In the genomic region with DNA sequence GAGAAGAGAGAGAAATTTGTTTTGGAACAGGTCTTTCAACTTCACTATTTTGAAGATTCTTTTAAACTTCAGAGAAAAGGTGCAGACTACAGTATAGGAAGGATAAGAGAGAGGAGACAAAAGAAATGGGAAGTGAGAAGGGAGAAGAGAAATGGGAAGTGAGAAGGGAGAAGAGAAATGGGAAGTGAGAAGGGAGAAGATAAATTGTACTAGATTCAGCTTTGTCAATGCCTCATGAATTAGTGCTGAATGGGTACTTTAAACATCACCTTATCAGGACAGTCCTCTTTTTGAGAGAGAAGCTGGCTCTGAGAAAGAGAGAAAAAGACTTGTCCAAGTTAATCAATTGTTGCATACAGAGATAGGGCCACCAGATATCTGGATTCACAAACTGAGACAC, we compare ENCODE assay signal across 9 cellular contexts. TPM values are rescaled to one million over a fixed set of nuclear protein-coding genes. Genes with fewer than 3 reads are reported as not detected.
A peak's percentile ranks its signal among the peaks of the same experiment; 100 is the strongest.
DNase-seq lines count a peak whose midpoint lies in the region; ATAC-seq and TF ChIP-seq lines count a peak whose summit lies in the region.
"Had no signal": no experiment of that assay in that cellular context is flagged by ENCODE, and none has a peak within 500 bp of the region (broad histone marks: within the 10 kb centered on the region; RNA-seq: fewer than 3 reads in every experiment).

No MANE protein-coding gene starts in this region.

- TSS peak; percentile 25 for BruUV-seq in mammary epithelial cell (replicated peaks; lab: Mats Ljungman, UMichigan)

- peak overlapping the region; percentile 93 for H3K27ac ChIP-seq in mammary epithelial cell (ENCODE audit: insufficient read depth, low read depth, low read length)
- H3K27ac ChIP-seq: neutrophil had no signal

- H3K36me3 Mint-ChIP-seq in natural killer cell = peaks cover 10% of the 10 kb centered on the region

- CTCF ChIA-PET in mammary epithelial cell (lab: Charles Lee; ENCODE audit: low non-redundant PET) = interaction anchor here (0.6 kb wide), 1 partner anchor 211 kb away, joined by 3 read pairs; no protein-coding TSS in a partner anchor

- dilution Hi-C loops in mammary epithelial cell (cut with HindIII; ENCODE audit: low sequenced_read_pairs) = no loop called here

- peak overlapping the region; percentile 29 for H3K4me3 Mint-ChIP-seq in natural killer cell

- H3K4me1 ChIP-seq in mammary epithelial cell (ENCODE audit: insufficient read depth, low read length) = peaks cover 53% of the 10 kb centered on the region

- no peaks in the 10 kb centered on the region for H3K36me3 ChIP-seq in mammary epithelial cell (ENCODE audit: insufficient read depth, low read length)
- H3K36me3 ChIP-seq: neutrophil had no signal

- peaks cover 0 to 2% of the 10 kb centered on the region in 2 donors for H3K9me3 Mint-ChIP-seq in natural killer cell

- H3K4me1 Mint-ChIP-seq in natural killer cell = peaks cover 4 to 8% of the 10 kb centered on the region in 2 donors

- peaks cover 16 to 30% of the 10 kb centered on the region in 2 donors for H3K27me3 Mint-ChIP-seq in natural killer cell (ENCODE audit: low read depth in 2 of 2)

- no peaks in the 10 kb centered on the region for H3K9me3 ChIP-seq in mammary epithelial cell (replicated peaks; ENCODE audit: insufficient read depth, low read length)
- H3K9me3 ChIP-seq: neutrophil had no signal

- in situ Hi-C loops in mammary epithelial cell (cut with MboI; ENCODE audit: low sequenced_read_pairs in 2 of 2) = loop anchor here (5.0 to 10.0 kb wide), 2 partner anchors 75 to 78 kb away; no protein-coding TSS in a partner anchor

- H3K27ac Mint-ChIP-seq in natural killer cell = no peak overlapping the region

- intact Hi-C loops in mammary epithelial cell (cut with micrococcal nuclease) (loop anchor here (1.0 to 10.0 kb wide), 11 partner anchors 35 to 323 kb away; partner anchors contain the start of gene CLDN1), natural killer cell (cut with micrococcal nuclease) (no loop called here)

- no peaks in the 10 kb centered on the region for H4K20me1 ChIP-seq in mammary epithelial cell (ENCODE audit: insufficient read depth, low read length)

- peak overlapping the region; percentile 85 for H3K9ac ChIP-seq in mammary epithelial cell (ENCODE audit: insufficient read depth, low read length)

- DNase-seq in mammary epithelial cell (no peak), natural killer cell (no peak), germinal center (ENCODE audit: low spot score) (no peak), cerebellar cortex (ENCODE audit: low spot score) (no peak), SHP77 treated with DMSO at 0.1 percent for 48 hours (lab: John Stamatoyannopoulos, UW) (no peak)
- DNase-seq in activated CD4-positive, alpha-beta T cell treated with anti-CD3 and anti-CD28 coated beads, Interleukin-2, amount 50 U/mL, for 1 hour = no peak

- no peaks in the 10 kb centered on the region for H3K27me3 ChIP-seq in mammary epithelial cell (ENCODE audit: insufficient read depth, low read length)

- TF ChIP-seq CTCF in mammary epithelial cell (conservative IDR thresholded peaks at IDR 0.05 in 1 of 2, IDR thresholded peaks at IDR 0.05 in 1 of 2; ENCODE audit: extremely low read depth in 1 of 2, insufficient read depth in 1 of 2, low read depth in 1 of 2, low read length in 2 of 2) (no peak), natural killer cell (IDR thresholded peaks at IDR 0.05) (no peak)

- H3K79me2 ChIP-seq in mammary epithelial cell (ENCODE audit: insufficient read depth, low read length) = peaks cover 63% of the 10 kb centered on the region

- peak overlapping the region; percentile 70 for H2AFZ ChIP-seq in mammary epithelial cell (ENCODE audit: low read depth, low read length)

- peak overlapping the region; percentile 70 for H3K4me2 ChIP-seq in mammary epithelial cell (ENCODE audit: insufficient read depth, low read depth, low read length)

- H3K4me3 ChIP-seq in mammary epithelial cell (replicated peaks in 1 of 3; ENCODE audit: insufficient read depth in 1 of 3, low read depth in 2 of 3, low read length in 3 of 3) = peak overlapping the region; percentile 85 to 90 (median 90)

- ATAC-seq in GM18868 (IDR thresholded peaks at IDR 0.05; ENCODE audit: unreplicated experiment) (peak; percentile 23), HG03103 (IDR thresholded peaks at IDR 0.05; ENCODE audit: low read depth, unreplicated experiment) (peak; percentile 34), natural killer cell (no peak)

RNA-seq across cellular contexts. Expression of gene P3H2, which starts 1.0 kb away (rescaled TPM):
- 100 to 1,000 TPM in 1 of 2 donors, 10 to 100 TPM in 1; 71.2 to 181 TPM for total RNA-seq in mammary epithelial cell
- polyA plus RNA-seq in mammary epithelial cell = 150 TPM
- polyA minus RNA-seq in mammary epithelial cell = 188 TPM
- total RNA-seq in natural killer cell = 1 to 10 TPM in 1 of 3 donors, under 1 TPM in 2; 0.43 to 1.0 (median 0.64) TPM

Comparison
In these comparisons a context has a peak if more than half of its experiments do, and no peak if none do; other contexts are left out.
1. ATAC-seq: peak in GM18868 (single experiment) and HG03103 (single experiment); none in natural killer cell (0 of 3).
2. RNA of gene P3H2, which starts 1.0 kb away (total RNA-seq): 71.2 to 181 TPM in mammary epithelial cell; 0.43 to 1.0 TPM in natural killer cell; every median in the first group is over 10 times any median in the second.